Comparison of ENCODE assay signal across 23 cellular contexts in genomic region chr6:79694156-79694555, GRCh38.
"Had no signal": no experiment of that assay in that cellular context is flagged by ENCODE, and none has a peak within 500 bp of the region (broad histone marks: within the 10 kb centered on the region; RNA-seq: fewer than 3 reads in every experiment).

No MANE protein-coding gene starts in this region.

- FAIRE-seq: astrocyte had no signal

- H3K9me3 ChIP-seq: SJCRH30, SK-N-SH had no signal

- H3K27me3 ChIP-seq: SJCRH30 had no signal

- H3K4me1 ChIP-seq: SJCRH30 had no signal

- H3K4me2 ChIP-seq: KMS-11, SK-N-SH had no signal

- H3K27ac ChIP-seq: KMS-11, SJCRH30, VCaP had no signal

- ATAC-seq: activated T-cell treated with anti-CD3 and anti-CD28 coated beads, Interleukin-2, amount 50 U/mL, for 4 hours had no signal

- DNase-seq: activated CD4-positive, alpha-beta memory T cell treated with anti-CD3 and anti-CD28 coated beads for 36 hours; activated CD4-positive, alpha-beta T cell treated with anti-CD3 and anti-CD28 coated beads, Interleukin-2, amount 10 ng/mL, durations not matched to agents 7 days and 5 days; activated CD4-positive, CD25-positive, alpha-beta regulatory T cell; activated CD8-positive, alpha-beta memory T cell treated with anti-CD3 and anti-CD28 coated beads for 24 hours; activated effector memory CD4-positive, alpha-beta T cell treated with anti-CD3 and anti-CD28 coated beads, Interleukin-2, amount 50 U/mL, for 16 hours; activated naive CD4-positive, alpha-beta T cell treated with anti-CD3 and anti-CD28 coated beads, Interleukin-2, amount 10 ng/mL, durations not matched to agents 7 days and 5 days; activated T-cell treated with anti-CD3 and anti-CD28 coated beads, Interleukin-2, amount 50 U/mL, for 4 hours; amniotic stem cell; NCI-H1092 treated with DMSO at 0.1 percent for 48 hours; NCI-H1417 treated with DMSO at 0.1 percent for 48 hours; NCI-H1694; NCI-H2029; NCI-H2107; NCI-H2171 treated with DMSO at 0.1 percent for 48 hours; NCI-H226; NCI-H526 treated with DMSO at 0.1 percent for 48 hours; NCI-H82; SJCRH30; SK-N-SH; T-helper 1 cell had no signal

- H3K4me3 ChIP-seq: SJCRH30 had no signal

- H3K36me3 ChIP-seq: SJCRH30 had no signal

- H3K9ac ChIP-seq: KMS-11, SK-N-SH had no signal
